ENCODE assay signal across 8 cellular contexts in the genomic region with DNA sequence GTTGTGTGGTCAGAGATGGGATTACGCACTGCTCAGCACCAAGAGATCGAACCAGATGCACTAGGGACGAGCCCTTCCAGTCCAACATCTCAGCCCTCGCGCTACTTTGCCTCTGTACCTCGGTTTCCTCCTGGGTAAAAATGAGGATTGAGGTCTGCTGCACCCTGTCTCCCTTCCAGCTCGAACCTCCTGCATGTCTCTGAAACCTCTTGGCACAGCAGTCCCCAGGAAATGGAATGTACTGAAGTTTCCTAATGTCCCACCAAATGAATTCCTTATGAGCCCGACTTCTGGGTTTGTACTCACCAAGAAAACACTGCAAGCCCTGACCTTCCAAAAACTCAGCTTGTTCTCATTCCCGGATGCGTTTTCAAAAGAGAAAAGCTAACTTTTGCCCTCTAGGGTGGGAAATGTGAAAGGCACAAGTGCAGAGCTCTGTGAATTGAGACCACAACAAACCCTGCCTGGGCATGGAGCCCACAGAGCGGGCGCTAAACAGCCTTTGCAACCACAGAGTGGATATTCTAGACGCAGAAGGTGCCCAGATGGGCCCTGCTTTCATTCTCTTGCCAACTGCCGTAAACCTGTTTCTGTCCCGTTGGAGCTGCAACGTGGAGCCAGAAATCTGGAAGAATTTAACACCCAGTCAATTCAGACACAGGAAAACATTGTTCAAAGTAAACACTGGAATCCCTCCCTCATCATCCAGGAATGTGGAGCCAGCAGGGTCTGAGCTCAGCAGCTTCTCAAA. TPM values are rescaled to one million over a fixed set of nuclear protein-coding genes. Genes with fewer than 3 reads are reported as not detected.
A peak's percentile ranks its signal among the peaks of the same experiment; 100 is the strongest.
DNase-seq lines count a peak whose midpoint lies in the region; TF ChIP-seq lines count a peak whose summit lies in the region.

No MANE protein-coding gene starts in this region.

- peaks cover 0 to 14% (median 9%) of the 10 kb centered on the region in 10 experiments; a peak in 12 of 20 replicates for H3K4me1 ChIP-seq in BLaER1 treated with 17β-estradiol and CSF1 and Interleukin-3, amounts not matched to agents 10 nM and 100 nM
- H3K4me1 ChIP-seq in SJCRH30 = peaks cover 21% of the 10 kb centered on the region
- H3K4me1 ChIP-seq in ovary (ENCODE audit: insufficient read depth) = peaks cover 13% of the 10 kb centered on the region

- no peak overlapping the region for H3K4me3 ChIP-seq in BLaER1 treated with 17β-estradiol and CSF1 and Interleukin-3, amounts not matched to agents 10 nM and 100 nM
- H3K4me3 ChIP-seq in SJCRH30 (no peak overlapping the region), fibroblast of villous mesenchyme (ENCODE audit: low read depth, low read length) (no peak overlapping the region), ovary (peak overlapping the region; percentile 7)

- no peaks in the 10 kb centered on the region for H4K20me1 ChIP-seq in BLaER1 treated with 17β-estradiol and CSF1 and Interleukin-3, amounts not matched to agents 10 nM and 100 nM

- H3K36me3 ChIP-seq in BLaER1 treated with 17β-estradiol and CSF1 and Interleukin-3, amounts not matched to agents 10 nM and 100 nM = no peaks in the 10 kb centered on the region
- H3K36me3 ChIP-seq in SJCRH30 (no peaks in the 10 kb centered on the region), ovary (no peaks in the 10 kb centered on the region)

- H3K9me3 ChIP-seq in BLaER1 treated with 17β-estradiol and CSF1 and Interleukin-3, amounts not matched to agents 10 nM and 100 nM (replicated peaks in 1 of 11) = peaks cover 5 to 17% (median 11%) of the 10 kb centered on the region in 11 experiments; a peak in 20 of 22 replicates
- H3K9me3 ChIP-seq in SJCRH30 (replicated peaks) = peaks cover 12% of the 10 kb centered on the region; the same call in 1 of the 2 replicates
- no peaks in the 10 kb centered on the region for H3K9me3 ChIP-seq in ovary

- DNase-seq in SJCRH30 (peak; percentile 87 to 90), fibroblast of villous mesenchyme (ENCODE audit: low read depth) (peak; percentile 87), ovary (peak; percentile 70 to 85 (median 77)), SIG-M5 treated with dmso at 0.1 percent for 504 hours (lab: John Stamatoyannopoulos, UW; ENCODE audit: unreplicated experiment) (no peak), NCI-H748 (lab: John Stamatoyannopoulos, UW; ENCODE audit: unreplicated experiment) (no peak), HuH-7 (ENCODE audit: low spot score) (no peak), NCI-H187 (lab: John Stamatoyannopoulos, UW) (no peak)

- TF ChIP-seq EP300 in ovary (IDR thresholded peaks at IDR 0.05) = no peak

- H3K27ac ChIP-seq in BLaER1 treated with 17β-estradiol and CSF1 and Interleukin-3, amounts not matched to agents 10 nM and 100 nM = no peak overlapping the region
- H3K27ac ChIP-seq in SJCRH30 (peak overlapping the region; percentile 1; the same call in 1 of the 2 replicates), ovary (peak overlapping the region; percentile 50 to 60)

- 28 to 32% (median 29%) methylated on average over 16 of the region's 16 CpGs for WGBS in ovary, 3 donors

- intact Hi-C loops in ovary (cut with DNase I) = loop anchor here in 2 of 4 donors (2.0 to 5.0 kb wide), 3 partner anchors 40 to 195 kb away; no protein-coding TSS in a partner anchor

- TF ChIP-seq CTCF in fibroblast of villous mesenchyme (IDR thresholded peaks at IDR 0.05; ENCODE audit: insufficient read depth, low read depth, low read length) (peak; percentile 53), ovary (IDR thresholded peaks at IDR 0.05) (peak in 2 of 3 donors; percentile 46 to 52)

- no peak overlapping the region for H3K9ac ChIP-seq in BLaER1 treated with 17β-estradiol and CSF1 and Interleukin-3, amounts not matched to agents 10 nM and 100 nM

- TF ChIP-seq POLR2A in ovary (IDR thresholded peaks at IDR 0.05) = no peak

- H3K27me3 ChIP-seq in BLaER1 treated with 17β-estradiol and CSF1 and Interleukin-3, amounts not matched to agents 10 nM and 100 nM = no peaks in the 10 kb centered on the region
- H3K27me3 ChIP-seq in SJCRH30 (no peaks in the 10 kb centered on the region), ovary (no peaks in the 10 kb centered on the region)

- H3K4me2 ChIP-seq in BLaER1 treated with 17β-estradiol and CSF1 and Interleukin-3, amounts not matched to agents 10 nM and 100 nM = peak overlapping the region in 9 of 11 experiments; percentile 10 to 50 (median 41); a peak in 16 of 22 replicates

RNA-seq across cellular contexts. Expression of gene CDRT4, which starts 10.3 kb away (rescaled TPM):
- total RNA-seq in SJCRH30 (2014; rRNA removed; shearing (Covaris generic)) = 0.04 TPM in 1 of 2 replicates, not detected in the other
- total RNA-seq in fibroblast of villous mesenchyme (5.2 and 6.5 TPM in 2 replicates), ovary (10 to 100 TPM in 2 of 7 donors, 1 to 10 TPM in 5; 4.1 to 11.7 (median 7.2) TPM)
- polyA plus RNA-seq in ovary = 1 to 10 TPM; 4.7 to 7.4 TPM

Comparison
In these comparisons a context has a peak if more than half of its experiments do, and no peak if none do; other contexts are left out.
1. H3K27ac ChIP-seq: peak in SJCRH30 (single experiment) and ovary (2 of 2); none in BLaER1 treated with 17β-estradiol and CSF1 and Interleukin-3, amounts not matched to agents 10 nM and 100 nM (0 of 11).
2. DNase-seq: peak in SJCRH30 (2 of 2), fibroblast of villous mesenchyme (single experiment) and ovary (5 of 5); none in SIG-M5 treated with dmso at 0.1 percent for 504 hours (single experiment), NCI-H748 (single experiment), HuH-7 (single experiment) and NCI-H187 (0 of 2).